ENCODE assay signal across 10 cellular contexts in genomic region chr9:76704601-76705204, GRCh38. TPM values are rescaled to one million over a fixed set of nuclear protein-coding genes. Genes with fewer than 3 reads are reported as not detected.
DNase-seq lines count a peak whose midpoint lies in the region; ATAC-seq, FAIRE-seq and TF ChIP-seq lines count a peak whose summit lies in the region.
"Had no signal": no experiment of that assay in that cellular context is flagged by ENCODE, and none has a peak within 500 bp of the region (broad histone marks: within the 10 kb centered on the region; RNA-seq: fewer than 3 reads in every experiment).

No MANE protein-coding gene starts in this region.

- no peaks in the 10 kb centered on the region for H3K9me3 Mint-ChIP-seq in CD4-positive, alpha-beta T cell
- no peaks in the 10 kb centered on the region for H3K9me3 Mint-ChIP-seq in H9
- no peaks in the 10 kb centered on the region for H3K9me3 Mint-ChIP-seq in activated T-helper 2 cell treated with anti-CD3 and anti-CD28 coated beads, Interferon-gamma antibody, Interleukin-2, Interleukin-4, amounts not matched to agents 10 μg/mL and 5 μg/mL and 100 μg/mL, durations not matched to agents 14 hours and 24 hours and 36 hours
- H3K9me3 Mint-ChIP-seq: IgD-negative memory B cell; naive thymus-derived CD8-positive, alpha-beta T cell had no signal

- H3K36me3 Mint-ChIP-seq in CD4-positive, alpha-beta T cell (ENCODE audit: low read depth), result no peaks in the 10 kb centered on the region
- H3K36me3 Mint-ChIP-seq in H9 (ENCODE audit: insufficient read depth in 1 of 3, low read depth in 3 of 3), result no peaks in the 10 kb centered on the region
- no peaks in the 10 kb centered on the region for H3K36me3 Mint-ChIP-seq in activated T-helper 2 cell treated with anti-CD3 and anti-CD28 coated beads, Interferon-gamma antibody, Interleukin-2, Interleukin-4, amounts not matched to agents 10 μg/mL and 5 μg/mL and 100 μg/mL, durations not matched to agents 14 hours and 24 hours and 36 hours (ENCODE audit: low read depth)
- H3K36me3 Mint-ChIP-seq: IgD-negative memory B cell; naive thymus-derived CD8-positive, alpha-beta T cell had no signal

- H4K91ac ChIP-seq in H9 (ENCODE audit: insufficient read length, low read depth, low read length), result no peak overlapping the region

- H3K9me3 ChIP-seq in CD4-positive, alpha-beta T cell (ENCODE audit: control insufficient read depth, low read length), result no peaks in the 10 kb centered on the region
- no peaks in the 10 kb centered on the region for H3K9me3 ChIP-seq in H9 (ENCODE audit: control insufficient read depth, low read depth, low read length)
- H3K9me3 ChIP-seq in K562 (replicated peaks; ENCODE audit: control insufficient read depth, insufficient read depth, low read depth, low read length), result no peaks in the 10 kb centered on the region
- no peaks in the 10 kb centered on the region; the same call in 1 of the 2 replicates for H3K9me3 ChIP-seq in iPS DF 6.9 (ENCODE audit: control insufficient read depth, insufficient read depth, low read length)

- H3K4me3 Mint-ChIP-seq in CD4-positive, alpha-beta T cell, result no peak overlapping the region
- no peak overlapping the region for H3K4me3 Mint-ChIP-seq in H9
- H3K4me3 Mint-ChIP-seq in activated T-helper 2 cell treated with anti-CD3 and anti-CD28 coated beads, Interferon-gamma antibody, Interleukin-2, Interleukin-4, amounts not matched to agents 10 μg/mL and 5 μg/mL and 100 μg/mL, durations not matched to agents 14 hours and 24 hours and 36 hours (ENCODE audit: low read depth), result no peak overlapping the region
- H3K4me3 Mint-ChIP-seq: IgD-negative memory B cell; naive thymus-derived CD8-positive, alpha-beta T cell had no signal

- H3K14ac ChIP-seq in H9 (ENCODE audit: insufficient read depth, low read length), result no peak overlapping the region

- in situ Hi-C loops in K562 (cut with MboI), result loop anchor here (10.0 kb wide), 1 partner anchor 260 kb away; no protein-coding TSS in a partner anchor

- no peaks in the 10 kb centered on the region for H3K4me1 ChIP-seq in H9 (ENCODE audit: insufficient read depth, low read length)
- H3K4me1 ChIP-seq in K562 (replicated peaks in 1 of 2; ENCODE audit: control insufficient read depth in 2 of 2, insufficient read depth in 2 of 2, low read length in 2 of 2), result no peaks in the 10 kb centered on the region
- H3K4me1 ChIP-seq in iPS DF 6.9 (ENCODE audit: control insufficient read depth, insufficient read depth, low read length), result no peaks in the 10 kb centered on the region

- H4K5ac ChIP-seq in H9 (ENCODE audit: insufficient read length, low read depth, low read length), result no peak overlapping the region

- H4K20me1 ChIP-seq in H9 (ENCODE audit: control insufficient read depth, insufficient read depth, insufficient read length) (no peaks in the 10 kb centered on the region), K562 (replicated peaks; ENCODE audit: control insufficient read depth, insufficient read depth, low read length) (no peaks in the 10 kb centered on the region)

- ATAC-seq in CD4-positive, alpha-beta T cell (ENCODE audit: poor library complexity), result no peak
- peak; percentile 70 for ATAC-seq in K562
- ATAC-seq: naive thymus-derived CD8-positive, alpha-beta T cell had no signal

- no peak overlapping the region for H3K9ac ChIP-seq in H9 (ENCODE audit: extremely low read depth, insufficient read length, low read length)
- no peak overlapping the region for H3K9ac ChIP-seq in K562 (ENCODE audit: insufficient read depth in 1 of 2, low read depth in 2 of 2, low read length in 2 of 2)

- peaks cover 5% of the 10 kb centered on the region for H3K4me1 Mint-ChIP-seq in CD4-positive, alpha-beta T cell (ENCODE audit: low read depth)
- peaks cover 13 to 17% of the 10 kb centered on the region in 2 experiments for H3K4me1 Mint-ChIP-seq in H9
- H3K4me1 Mint-ChIP-seq in activated T-helper 2 cell treated with anti-CD3 and anti-CD28 coated beads, Interferon-gamma antibody, Interleukin-2, Interleukin-4, amounts not matched to agents 10 μg/mL and 5 μg/mL and 100 μg/mL, durations not matched to agents 14 hours and 24 hours and 36 hours (ENCODE audit: low read depth), result peaks cover 7% of the 10 kb centered on the region

- CTCF ChIA-PET in CD4-positive, alpha-beta T cell (lab: Charles Lee), result interaction anchor here (1.1 to 1.6 kb wide), 2 partner anchors 257 to 300 kb away, joined by 3 to 9 read pairs; no protein-coding TSS in a partner anchor
- CTCF ChIA-PET in K562 (lab: Yijun Ruan, JAX; ENCODE audit: low intra/inter-chr PET ratio), result interaction anchor here (0.7 to 2.3 kb wide), 6 partner anchors 38 to 311 kb away, joined by 3 to 13 read pairs (median 6); partner anchors contain the start of gene RFK

- no peaks in the 10 kb centered on the region for H3K79me1 ChIP-seq in H9 (ENCODE audit: insufficient read depth, low read depth, low read length, poor library complexity, severe bottlenecking)

- no peaks in the 10 kb centered on the region for H3K79me2 ChIP-seq in H9 (ENCODE audit: insufficient read depth, low read length)
- H3K79me2 ChIP-seq in K562 (ENCODE audit: control insufficient read depth, insufficient read depth, low read length), result no peaks in the 10 kb centered on the region

- peaks cover 9% of the 10 kb centered on the region for H3K27me3 ChIP-seq in CD4-positive, alpha-beta T cell (ENCODE audit: control insufficient read depth, insufficient read depth, low read length)
- H3K27me3 ChIP-seq in H9 (ENCODE audit: insufficient read depth, low read length), result no peaks in the 10 kb centered on the region
- peaks cover 3 to 26% of the 10 kb centered on the region in 2 experiments; a peak in 3 of 5 replicates for H3K27me3 ChIP-seq in K562 (ENCODE audit: control insufficient read depth in 2 of 2, insufficient read depth in 2 of 2, low read length in 2 of 2)
- no peaks in the 10 kb centered on the region for H3K27me3 ChIP-seq in iPS DF 6.9 (ENCODE audit: control insufficient read depth, insufficient read depth, low read length)

- no peak overlapping the region for H2BK5ac ChIP-seq in H9 (ENCODE audit: insufficient read length, low read length)

- H2AK5ac ChIP-seq in H9 (ENCODE audit: insufficient read length, low read length), result no peak overlapping the region

- peak; percentile 67 for FAIRE-seq in K562 (lab: Jason Lieb, UNC)

- no peak for TF ChIP-seq EP300 in K562 (IDR thresholded peaks at IDR 0.05; ENCODE audit: low read length)

- no peak overlapping the region for H3K18ac ChIP-seq in H9 (ENCODE audit: insufficient read length, low read depth, low read length)

- H3K4ac ChIP-seq in H9 (ENCODE audit: low read depth, low read length), result no peak overlapping the region

- H2BK20ac ChIP-seq in H9 (ENCODE audit: low read depth, low read length, poor library complexity, severe bottlenecking), result no peak overlapping the region

- no peak overlapping the region for H3K23ac ChIP-seq in H9 (ENCODE audit: insufficient read length, low read depth, low read length)

- intact Hi-C loops in CD4-positive, alpha-beta T cell (cut with DNase I, micrococcal nuclease), result loop anchor here (1.0 to 5.0 kb wide), 4 partner anchors 257 to 310 kb away; partner anchors contain the start of gene RFK (in 1 of the 2)
- intact Hi-C loops in K562 (cut with micrococcal nuclease), result loop anchor here (1.0 kb wide), 2 partner anchors 38 to 257 kb away; no protein-coding TSS in a partner anchor
- intact Hi-C loops in activated T-helper 2 cell treated with anti-CD3 and anti-CD28 coated beads, Interferon-gamma antibody, Interleukin-2, Interleukin-4, amounts not matched to agents 10 μg/mL and 5 μg/mL and 100 μg/mL, durations not matched to agents 14 hours and 24 hours and 36 hours (cut with micrococcal nuclease), result loop anchor here (1.0 to 5.0 kb wide), 6 partner anchors 38 to 1437 kb away; partner anchors contain the start of gene RFK

- H2AFZ ChIP-seq in H9 (ENCODE audit: low read length) (no peak overlapping the region), K562 (ENCODE audit: low read depth, low read length) (no peak overlapping the region)

- no peak overlapping the region for H4K8ac ChIP-seq in H9 (replicated peaks; ENCODE audit: insufficient read length, low read depth, low read length)

- H3K4me3 ChIP-seq in K562, result no peak overlapping the region
- no peak overlapping the region for H3K4me3 ChIP-seq in iPS DF 6.9 (ENCODE audit: low read length)

- H3K4me2 ChIP-seq in H9 (ENCODE audit: insufficient read depth, insufficient read length, low read length) (no peak overlapping the region), K562 (ENCODE audit: insufficient read depth, low read length) (no peak overlapping the region; the same call in 1 of the 2 replicates)

- no peaks in the 10 kb centered on the region for H3K9me1 ChIP-seq in K562 (ENCODE audit: control insufficient read depth, insufficient read depth, low read length)

- H3K36me3 ChIP-seq in K562 (ENCODE audit: control insufficient read depth, insufficient read depth, low read length), result no peaks in the 10 kb centered on the region
- H3K36me3 ChIP-seq in iPS DF 6.9 (ENCODE audit: control insufficient read depth, insufficient read depth, low read length), result no peaks in the 10 kb centered on the region

- WGBS in H9 (ENCODE audit: extremely low coverage, insufficient read length, low lambda C conversion rate), result no CpG with 5 or more reads among the region's 9 CpGs
- WGBS in K562 (ENCODE audit: insufficient coverage, low coverage, missing lambda C conversion rate), result 2% methylated on average over 6 of the region's 9 CpGs
- no CpG with 5 or more reads among the region's 9 CpGs for WGBS in iPS DF 6.9 (ENCODE audit: insufficient coverage, insufficient read length)

- no peak overlapping the region for H3K56ac ChIP-seq in H9 (ENCODE audit: insufficient read length, low read depth, low read length)

- DNase-seq in CD4-positive, alpha-beta T cell, result no peak
- DNase-seq in H9 (no peak), NCI-H345 treated with DMSO at 0.1 percent for 48 hours (lab: John Stamatoyannopoulos, UW; ENCODE audit: unreplicated experiment) (peak; percentile 62), K562 (ENCODE audit: extremely low read depth in 1 of 4, low spot score in 3 of 4) (peak; percentile 14 to 66 (median 24)), iPS DF 6.9 (ENCODE audit: low read depth, low spot score) (peak; percentile 64), smooth muscle cell of the brain vasculature (ENCODE audit: low read depth, low spot score) (peak; percentile 52), mesenteric fat pad (ENCODE audit: low spot score) (no peak)
- DNase-seq in activated T-helper 2 cell treated with anti-CD3 and anti-CD28 coated beads, Interferon-gamma antibody, Interleukin-2, Interleukin-4, amounts not matched to agents 10 μg/mL and 5 μg/mL and 100 μg/mL, durations not matched to agents 14 hours and 24 hours and 36 hours (ENCODE audit: low spot score), result no peak

- no peak for TF ChIP-seq POLR2A in K562 (conservative IDR thresholded peaks at IDR 0.05)

- no peak overlapping the region for H2BK12ac ChIP-seq in H9 (ENCODE audit: insufficient read length, low read depth, low read length)

- no peak overlapping the region for H3K27ac Mint-ChIP-seq in CD4-positive, alpha-beta T cell
- H3K27ac Mint-ChIP-seq in H9, result no peak overlapping the region
- no peak overlapping the region for H3K27ac Mint-ChIP-seq in activated T-helper 2 cell treated with anti-CD3 and anti-CD28 coated beads, Interferon-gamma antibody, Interleukin-2, Interleukin-4, amounts not matched to agents 10 μg/mL and 5 μg/mL and 100 μg/mL, durations not matched to agents 14 hours and 24 hours and 36 hours
- H3K27ac Mint-ChIP-seq: IgD-negative memory B cell; naive thymus-derived CD8-positive, alpha-beta T cell had no signal

- H3K27ac ChIP-seq in CD4-positive, alpha-beta T cell (ENCODE audit: low read depth, low read length), result no peak overlapping the region
- H3K27ac ChIP-seq in H9 (ENCODE audit: insufficient read length, low read depth, low read length) (no peak overlapping the region), K562 (ENCODE audit: extremely low read depth, low read depth, low read length) (no peak overlapping the region), iPS DF 6.9 (ENCODE audit: low read length) (no peak overlapping the region)

- peak; percentile 72 for TF ChIP-seq CTCF in CD4-positive, alpha-beta T cell (IDR thresholded peaks at IDR 0.05)
- peak; percentile 84 for TF ChIP-seq CTCF in H9 (conservative IDR thresholded peaks at IDR 0.05)
- peak; percentile 52 to 74 (median 57); a peak in 5 of 6 replicates for TF ChIP-seq CTCF in K562 (IDR thresholded peaks at IDR 0.05 in 2 of 3, conservative IDR thresholded peaks at IDR 0.05 in 1 of 3; ENCODE audit: insufficient read depth in 2 of 3, low read depth in 1 of 3, low read length in 3 of 3)

- peaks cover 48% of the 10 kb centered on the region for H3K27me3 Mint-ChIP-seq in CD4-positive, alpha-beta T cell
- H3K27me3 Mint-ChIP-seq in H9 (ENCODE audit: low read depth), result peaks cover 2% of the 10 kb centered on the region; the same call in 1 of the 2 replicates
- peaks cover 26% of the 10 kb centered on the region for H3K27me3 Mint-ChIP-seq in activated T-helper 2 cell treated with anti-CD3 and anti-CD28 coated beads, Interferon-gamma antibody, Interleukin-2, Interleukin-4, amounts not matched to agents 10 μg/mL and 5 μg/mL and 100 μg/mL, durations not matched to agents 14 hours and 24 hours and 36 hours (ENCODE audit: low read depth)

- no TSS peak for BruUV-seq in K562 (replicated peaks; lab: Mats Ljungman, UMichigan)

- peak; percentile 86 to 92 for TF ChIP-seq RAD21 in K562 (CRISPR knock-in tag; conservative IDR thresholded peaks at IDR 0.05 in 1 of 2, IDR thresholded peaks at IDR 0.05 in 1 of 2)

- no peak overlapping the region for H3T11ph ChIP-seq in H9 (ENCODE audit: low read length)

- no peaks in the 10 kb centered on the region for H3K23me2 ChIP-seq in H9 (ENCODE audit: insufficient read length, low read depth, low read length, poor library complexity, severe bottlenecking)

- POLR2A ChIA-PET in CD4-positive, alpha-beta T cell (lab: Charles Lee), result no interaction called here
- POLR2A ChIA-PET in K562 (lab: Yijun Ruan, JAX), result no interaction called here

- H2BK15ac ChIP-seq in H9 (ENCODE audit: low read depth, low read length), result no peak overlapping the region

- no peak overlapping the region for H2BK120ac ChIP-seq in H9 (ENCODE audit: low read depth, low read length, poor library complexity, severe bottlenecking)

RNA-seq across cellular contexts. Expression of gene PCA3, which starts 59.5 kb away (rescaled TPM):
- total RNA-seq in CD4-positive, alpha-beta T cell, result not detected
- not detected in 2 replicates for total RNA-seq in H9 (2021)
- not detected in 2 replicates for total RNA-seq in K562 (2011; cell fraction: chromatin; rRNA removed; ENCODE audit: low replicate concordance)
- total RNA-seq in K562 (2011; cell fraction: nucleolus; rRNA removed), result not detected in 2 replicates
- not detected in 2 replicates for total RNA-seq in K562 (2011; cell fraction: nucleoplasm; rRNA removed)
- total RNA-seq in K562 (2014; rRNA removed), result not detected in 2 replicates
- total RNA-seq in K562 (2014; rRNA removed; fragmentation: Illumina TruSeq; extraction: Trizol), result not detected in 2 replicates
- total RNA-seq in K562 (2015; rRNA removed; fragmentation: Illumina TruSeq; extraction: Trizol), result not detected in 2 replicates
- total RNA-seq in K562 (2021), result not detected in 2 replicates
- not detected in 2 replicates for polyA plus RNA-seq in K562 (2011; rRNA removed)
- polyA plus RNA-seq in K562 (2011; cell fraction: cytosol; rRNA removed), result not detected in 2 replicates
- not detected in 2 replicates for polyA plus RNA-seq in K562 (2011; cell fraction: nucleus; rRNA removed)
- polyA plus RNA-seq in K562 (2012), result not detected in 2 replicates
- polyA plus RNA-seq in K562 (2014; fragmentation: Illumina TruSeq; extraction: Trizol), result not detected in 2 replicates
- not detected for polyA plus RNA-seq in K562 (2014; fragmentation: Nextera tagmentation; extraction: Ambion mirVana)
- not detected in 2 replicates for polyA plus RNA-seq in K562 (2014; rRNA removed)
- polyA minus RNA-seq in K562 (2011; rRNA and poly(A)+ RNA removed), result not detected in 2 replicates
- not detected in 2 replicates for polyA minus RNA-seq in K562 (2011; cell fraction: cytosol; rRNA and poly(A)+ RNA removed)
- polyA minus RNA-seq in K562 (2011; cell fraction: nucleus; rRNA and poly(A)+ RNA removed), result not detected in 2 replicates
- total RNA-seq in mesenteric fat pad, result not detected
- not detected in 2 replicates for total RNA-seq in activated T-helper 2 cell treated with anti-CD3 and anti-CD28 coated beads, Interferon-gamma antibody, Interleukin-2, Interleukin-4, amounts not matched to agents 10 μg/mL and 5 μg/mL and 100 μg/mL, durations not matched to agents 14 hours and 24 hours and 36 hours
- total RNA-seq: naive thymus-derived CD8-positive, alpha-beta T cell had no signal
- polyA plus RNA-seq: IgD-negative memory B cell; naive thymus-derived CD8-positive, alpha-beta T cell had no signal

Comparison
In these comparisons a context has a peak if more than half of its experiments do, and no peak if none do; other contexts are left out.
1. DNase-seq: peak in NCI-H345 treated with DMSO at 0.1 percent for 48 hours (single experiment), K562 (4 of 4), iPS DF 6.9 (single experiment) and smooth muscle cell of the brain vasculature (single experiment); none in CD4-positive, alpha-beta T cell (0 of 10), H9 (single experiment), mesenteric fat pad (single experiment) and activated T-helper 2 cell treated with anti-CD3 and anti-CD28 coated beads, Interferon-gamma antibody, Interleukin-2, Interleukin-4, amounts not matched to agents 10 μg/mL and 5 μg/mL and 100 μg/mL, durations not matched to agents 14 hours and 24 hours and 36 hours (single experiment).
2. Peak in every context shown above with its lines, with median percentiles within 50 percentile points of each other: CTCF ChIP-seq.